Comparison of ENCODE assay signal across 12 cellular contexts in the genomic region with DNA sequence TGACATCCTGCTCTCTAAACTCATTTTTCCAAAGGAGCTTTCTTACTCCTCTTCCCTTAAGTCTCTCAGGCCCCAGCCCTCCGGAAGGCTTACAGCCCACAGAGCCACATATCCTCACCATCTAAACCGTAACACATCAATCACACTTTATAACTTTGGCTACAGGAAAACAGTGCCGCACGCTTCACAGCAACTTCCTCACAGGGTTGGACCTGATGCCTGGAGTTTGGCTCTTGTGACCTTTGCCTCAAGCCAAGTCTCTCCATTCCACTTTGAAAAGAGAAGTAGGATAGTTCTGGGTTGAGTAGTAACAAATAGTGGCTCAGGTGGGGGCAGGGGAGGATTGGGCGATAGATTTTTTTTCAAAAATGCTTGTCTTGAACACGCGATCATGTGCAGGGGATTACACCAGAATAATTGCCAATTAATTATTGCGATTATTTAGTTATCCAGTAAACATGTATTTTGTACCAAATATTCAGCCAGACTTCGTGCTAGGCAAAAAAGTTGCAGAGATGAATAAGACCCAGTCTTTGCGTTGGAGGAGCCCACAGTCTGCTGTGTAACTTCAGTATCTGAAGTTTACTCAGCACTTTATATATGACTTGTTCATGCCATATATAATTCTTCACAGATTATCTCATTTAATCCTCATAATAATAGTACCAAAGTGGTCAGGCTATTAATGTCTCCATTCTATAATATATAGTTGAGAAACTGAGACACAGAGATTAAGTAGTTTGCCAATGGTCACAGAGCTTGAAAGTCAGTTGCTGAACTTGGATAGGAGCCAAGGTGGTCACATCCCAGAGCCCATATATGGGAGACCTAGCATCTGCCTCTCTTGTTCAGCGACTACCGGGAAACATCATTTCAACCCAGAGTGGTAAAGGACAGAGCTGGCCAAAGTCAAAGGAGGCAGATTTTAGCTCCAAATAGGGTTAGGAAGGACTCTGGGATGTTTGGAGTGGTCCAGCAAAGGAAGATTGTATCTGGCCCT. TPM values are rescaled to one million over a fixed set of nuclear protein-coding genes. Genes with fewer than 3 reads are reported as not detected.
DNase-seq lines count a peak whose midpoint lies in the region; ATAC-seq and TF ChIP-seq lines count a peak whose summit lies in the region.
"Had no signal": no experiment of that assay in that cellular context is flagged by ENCODE, and none has a peak within 500 bp of the region (broad histone marks: within the 10 kb centered on the region; RNA-seq: fewer than 3 reads in every experiment).

No MANE protein-coding gene starts in this region.

- peaks cover 0 to 75% (median 0%) of the 10 kb centered on the region in 4 donors for H3K27me3 ChIP-seq in esophagus squamous epithelium
- H3K27me3 ChIP-seq: thyroid gland had no signal

- H3K4me1 Mint-ChIP-seq in HFFc6 (ENCODE audit: low read depth) (peaks cover 24% of the 10 kb centered on the region), activated B cell treated with CpG ODN at 0.5 μM for 24 hours (peaks cover 35% of the 10 kb centered on the region), natural killer cell (peaks cover 39 to 41% of the 10 kb centered on the region in 2 donors)

- H3K9me3 ChIP-seq in esophagus squamous epithelium: no peaks in the 10 kb centered on the region
- H3K9me3 ChIP-seq: thyroid gland had no signal

- CTCF ChIA-PET in activated B cell treated with CpG ODN at 0.5 μM for 24 hours (lab: Charles Lee): interaction anchor here (1.4 kb wide), 1 partner anchor 13 kb away, joined by 4 read pairs; no protein-coding TSS in a partner anchor

- 56 to 72% methylated on average over 12 of the region's 12 CpGs for WGBS in esophagus squamous epithelium, 2 donors

- H3K27me3 Mint-ChIP-seq in HFFc6 (ENCODE audit: insufficient read depth): peaks cover 30% of the 10 kb centered on the region
- peaks cover 55% of the 10 kb centered on the region for H3K27me3 Mint-ChIP-seq in activated B cell treated with CpG ODN at 0.5 μM for 24 hours
- H3K27me3 Mint-ChIP-seq in natural killer cell (ENCODE audit: low read depth in 2 of 2): peaks cover 61 to 67% of the 10 kb centered on the region in 2 donors

- H3K4me1 ChIP-seq in esophagus squamous epithelium: peaks cover 0 to 45% (median 19%) of the 10 kb centered on the region in 3 donors

- H3K4me3 Mint-ChIP-seq in HFFc6: peak overlapping the region; percentile 92
- H3K4me3 Mint-ChIP-seq in activated B cell treated with CpG ODN at 0.5 μM for 24 hours: peak overlapping the region; percentile 64
- H3K4me3 Mint-ChIP-seq in natural killer cell: peak overlapping the region; percentile 96

- TF ChIP-seq CTCF in HFFc6 (IDR thresholded peaks at IDR 0.05) (no peak), activated B cell treated with CpG ODN at 0.5 μM for 24 hours (IDR thresholded peaks at IDR 0.05) (no peak), natural killer cell (IDR thresholded peaks at IDR 0.05) (no peak), esophagus squamous epithelium (IDR thresholded peaks at IDR 0.05) (no peak)

- no peaks in the 10 kb centered on the region for H3K36me3 ChIP-seq in esophagus squamous epithelium
- H3K36me3 ChIP-seq: thyroid gland had no signal

- POLR2A ChIA-PET in activated B cell treated with CpG ODN at 0.5 μM for 24 hours (lab: Charles Lee): interaction anchor here (3.4 kb wide), 1 partner anchor 672 kb away, joined by 13 read pairs; the partner anchor contains the start of gene EIF4A2

- no peak for TF ChIP-seq POLR2A in esophagus squamous epithelium (IDR thresholded peaks at IDR 0.05)

- peak overlapping the region; percentile 97 for H3K27ac Mint-ChIP-seq in HFFc6
- no peak overlapping the region for H3K27ac Mint-ChIP-seq in activated B cell treated with CpG ODN at 0.5 μM for 24 hours
- H3K27ac Mint-ChIP-seq in natural killer cell: peak overlapping the region in 1 of 2 donors; percentile 92

- H3K4me3 ChIP-seq in esophagus squamous epithelium: no peak overlapping the region

- H3K27ac ChIP-seq in esophagus squamous epithelium: no peak overlapping the region
- H3K27ac ChIP-seq: 22Rv1 had no signal

- H3K9me3 Mint-ChIP-seq in HFFc6 (no peaks in the 10 kb centered on the region), activated B cell treated with CpG ODN at 0.5 μM for 24 hours (no peaks in the 10 kb centered on the region), natural killer cell (no peaks in the 10 kb centered on the region)

- DNase-seq in DMS 273 (lab: John Stamatoyannopoulos, UW; ENCODE audit: unreplicated experiment) (peak; percentile 40), DMS 273 treated with DMSO at 0.1 percent for 48 hours (lab: John Stamatoyannopoulos, UW) (no peak), HFFc6 (no peak), activated B cell treated with CpG ODN at 0.5 μM for 24 hours (no peak), natural killer cell (no peak), esophagus squamous epithelium (lab: John Stamatoyannopoulos, UW) (no peak), inferior parietal cortex (ENCODE audit: extremely low spot score) (no peak)
- DNase-seq: amniotic stem cell; stimulated activated CD4-positive, alpha-beta T cell treated with anti-CD3 and anti-CD28 coated beads, Interleukin-2, amount 100 ng/mL, for 48 hours; thyroid gland had no signal

- ATAC-seq in activated B cell treated with CpG ODN at 0.5 μM for 24 hours (ENCODE audit: low read depth) (no peak), natural killer cell (no peak), GM21390 (IDR thresholded peaks at IDR 0.05; ENCODE audit: unreplicated experiment) (no peak)

- H3K36me3 Mint-ChIP-seq in HFFc6 (ENCODE audit: low read depth) (no peaks in the 10 kb centered on the region), activated B cell treated with CpG ODN at 0.5 μM for 24 hours (ENCODE audit: low read depth) (no peaks in the 10 kb centered on the region), natural killer cell (no peaks in the 10 kb centered on the region)

- intact Hi-C loops in activated B cell treated with CpG ODN at 0.5 μM for 24 hours (cut with micrococcal nuclease): no loop called here
- intact Hi-C loops in natural killer cell (cut with micrococcal nuclease): no loop called here
- intact Hi-C loops in esophagus squamous epithelium (cut with DNase I): no loop called here

RNA-seq across cellular contexts. Expression of gene ETV5, which starts 2.4 kb away (rescaled TPM):
- total RNA-seq in HFFc6 (2021; fragmentation: NEBNext Ultra II Directional; extraction: Animal tissue kit (Norgen Biotek cat#: 25700)): 10 to 100 TPM; 48.6 to 69.3 (median 52.5) TPM
- total RNA-seq in activated B cell treated with CpG ODN at 0.5 μM for 24 hours (0.49 and 0.89 TPM in 2 replicates), natural killer cell (1 to 10 TPM; 3.0 to 5.3 (median 4.6) TPM), esophagus squamous epithelium (1 to 10 TPM; 1.7 to 6.7 (median 5.0) TPM)

Comparison
In these comparisons a context has a peak if more than half of its experiments do, and no peak if none do; other contexts are left out.
1. RNA of gene ETV5, which starts 2.4 kb away (total RNA-seq): 48.6 to 69.3 TPM in HFFc6; 1.7 to 6.7 TPM in esophagus squamous epithelium, 3.0 to 5.3 TPM in natural killer cell and 0.49 to 0.89 TPM in activated B cell treated with CpG ODN at 0.5 μM for 24 hours; every median in the first group is over 4 times any median in the second.
2. Peak in every context shown above with its lines, with median percentiles within 50 percentile points of each other: H3K4me3 Mint-ChIP-seq.